In the genomic region with DNA sequence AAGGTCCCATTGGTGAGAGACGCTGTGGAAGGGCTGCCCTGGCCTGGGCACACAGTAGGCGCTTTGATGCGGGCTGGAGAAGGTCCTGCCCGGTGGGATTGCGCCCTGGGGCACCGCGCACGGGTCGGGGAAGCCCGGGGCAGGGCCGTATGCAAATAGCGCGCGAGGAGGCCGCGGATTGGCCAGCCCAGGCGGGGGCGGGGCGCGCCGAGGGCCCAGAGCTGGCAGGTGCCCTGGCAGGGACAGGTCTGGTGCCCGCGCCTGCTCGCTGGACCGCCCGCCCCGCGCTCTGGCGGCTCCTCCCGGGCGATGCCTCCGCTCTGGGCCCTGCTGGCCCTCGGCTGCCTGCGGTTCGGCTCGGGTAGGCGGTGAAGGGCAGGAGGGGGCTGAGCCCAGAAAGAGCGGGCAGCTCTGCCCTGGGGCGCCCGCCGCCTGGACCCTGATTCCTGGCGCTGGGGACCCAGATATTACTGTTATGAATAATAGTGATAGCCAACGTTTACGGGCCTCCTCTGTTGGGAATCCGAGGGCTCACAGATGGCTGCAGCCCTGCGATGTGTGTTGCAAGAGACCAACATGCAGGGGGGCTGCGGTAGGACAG, we compare ENCODE assay signal across 9 cellular contexts. TPM values are rescaled to one million over a fixed set of nuclear protein-coding genes. Genes with fewer than 3 reads are reported as not detected.
DNase-seq lines count a peak whose midpoint lies in the region; TF ChIP-seq lines count a peak whose summit lies in the region.
"Had no signal": no experiment of that assay in that cellular context is flagged by ENCODE, and none has a peak within 500 bp of the region (broad histone marks: within the 10 kb centered on the region; RNA-seq: fewer than 3 reads in every experiment).

A gene (plus strand): TSS at position 245 of the 601 bp plus-strand sequence. CDS start 65 bp downstream, at position 310.

- H3K36me3 Mint-ChIP-seq in Calu3 (ENCODE audit: insufficient read depth, unreplicated experiment): peaks cover 8% of the 10 kb centered on the region
- H3K36me3 Mint-ChIP-seq in glutamatergic neuron (ENCODE audit: unreplicated experiment): no peaks in the 10 kb centered on the region

- WGBS in trophoblast cell (ENCODE audit: extremely low coverage, insufficient coverage, insufficient read length): no CpG with 5 or more reads among the region's 47 CpGs

- H3K4me1 ChIP-seq in trophoblast cell (ENCODE audit: control insufficient read depth in 1 of 2, insufficient read depth in 2 of 2, low read length in 2 of 2): peaks cover 8 to 9% of the 10 kb centered on the region in 2 experiments

- H3K4me3 Mint-ChIP-seq in Calu3 (ENCODE audit: low read depth, unreplicated experiment): peak within 1 kb of the TSS; percentile 56
- H3K4me3 Mint-ChIP-seq in glutamatergic neuron (ENCODE audit: unreplicated experiment): peak within 1 kb of the TSS; percentile 71

- H3K27me3 Mint-ChIP-seq in Calu3 (ENCODE audit: unreplicated experiment) (peaks cover 32% of the 10 kb centered on the region), glutamatergic neuron (ENCODE audit: unreplicated experiment) (peaks cover 16% of the 10 kb centered on the region)

- no peaks in the 10 kb centered on the region for H3K27me3 ChIP-seq in trophoblast cell (ENCODE audit: insufficient read depth, low read length)

- BruUV-seq in Calu3 (replicated peaks; lab: Mats Ljungman, UMichigan): no TSS peak

- no peaks in the 10 kb centered on the region for H3K79me1 ChIP-seq in trophoblast cell (ENCODE audit: low read length)

- H3K23ac ChIP-seq in trophoblast cell (ENCODE audit: low read length): no peak within 1 kb of the TSS

- H3K36me3 ChIP-seq in trophoblast cell (ENCODE audit: control insufficient read depth in 1 of 2, insufficient read depth in 2 of 2, low read length in 2 of 2): no peaks in the 10 kb centered on the region

- TF ChIP-seq CTCF in Calu3 (IDR thresholded peaks at IDR 0.05; ENCODE audit: unreplicated experiment) (no peak), glutamatergic neuron (IDR thresholded peaks at IDR 0.05; ENCODE audit: partially characterized antibody, unreplicated experiment) (no peak)

- no peak within 1 kb of the TSS for H2AK5ac ChIP-seq in trophoblast cell (ENCODE audit: low read length)

- CTCF ChIA-PET in Calu3 (lab: Charles Lee): interaction anchor here (0.6 to 1.0 kb wide), 2 partner anchors 38 to 1478 kb away, joined by 3 read pairs; no protein-coding TSS in a partner anchor

- H3K14ac ChIP-seq in trophoblast cell (ENCODE audit: low read length): no peak within 1 kb of the TSS

- H4K12ac ChIP-seq in trophoblast cell (ENCODE audit: low read depth, low read length): no peak within 1 kb of the TSS

- H3K4ac ChIP-seq in trophoblast cell (ENCODE audit: low read depth, low read length): no peak within 1 kb of the TSS

- no peak within 1 kb of the TSS for H2BK12ac ChIP-seq in trophoblast cell (ENCODE audit: low read length)

- DNase-seq in Calu3 (peak; percentile 93), NCI-H460 (ENCODE audit: extremely low read depth, low read depth) (peak; percentile 24), activated T-helper 1 cell treated with Interleukin-2 at 50 U/mL for 16 hours (ENCODE audit: low read depth) (peak; percentile 37), glutamatergic neuron (peak; percentile 75), trophoblast cell (peak; percentile 34 to 68), COR-L47 (lab: John Stamatoyannopoulos, UW) (no peak), NCI-H345 treated with DMSO at 0.1 percent for 48 hours (lab: John Stamatoyannopoulos, UW; ENCODE audit: unreplicated experiment) (no peak), pons (ENCODE audit: low spot score) (no peak)

- H4K91ac ChIP-seq in trophoblast cell (ENCODE audit: low read depth, low read length): no peak within 1 kb of the TSS

- no peaks in the 10 kb centered on the region for H3K79me2 ChIP-seq in trophoblast cell (ENCODE audit: control insufficient read depth, insufficient read depth, low read length, poor library complexity)

- H2BK120ac ChIP-seq in trophoblast cell (ENCODE audit: insufficient read depth, low read length, poor library complexity): no peak within 1 kb of the TSS

- peak within 1 kb of the TSS; percentile 23 for H2AFZ ChIP-seq in trophoblast cell (ENCODE audit: insufficient read depth, low read length, poor library complexity)

- H3K18ac ChIP-seq in trophoblast cell (ENCODE audit: low read length): no peak within 1 kb of the TSS

- no peak within 1 kb of the TSS for H4K8ac ChIP-seq in trophoblast cell (ENCODE audit: low read depth, low read length)

- no peak within 1 kb of the TSS for H3K27ac ChIP-seq in trophoblast cell (ENCODE audit: low read depth, low read length)

- peak within 1 kb of the TSS; percentile 71 for H3K4me2 ChIP-seq in trophoblast cell (ENCODE audit: low read length)

- H3K27ac Mint-ChIP-seq in Calu3 (ENCODE audit: unreplicated experiment): no peak within 1 kb of the TSS
- no peak within 1 kb of the TSS for H3K27ac Mint-ChIP-seq in glutamatergic neuron (ENCODE audit: unreplicated experiment)

- no peak within 1 kb of the TSS for H2BK5ac ChIP-seq in trophoblast cell (ENCODE audit: low read depth, low read length, poor library complexity)

- H3K9ac ChIP-seq in trophoblast cell (ENCODE audit: low read length): no peak within 1 kb of the TSS

- peaks cover 2% of the 10 kb centered on the region for H3K9me3 ChIP-seq in trophoblast cell (ENCODE audit: insufficient read depth, low read depth, low read length)

- peak within 1 kb of the TSS; percentile 21 for H3K4me3 ChIP-seq in trophoblast cell (ENCODE audit: low read depth, low read length)

- H3K4me1 Mint-ChIP-seq in Calu3 (ENCODE audit: low read depth, unreplicated experiment) (no peaks in the 10 kb centered on the region), glutamatergic neuron (ENCODE audit: low read depth, unreplicated experiment) (no peaks in the 10 kb centered on the region)

- H3K9me3 Mint-ChIP-seq in Calu3 (ENCODE audit: low read depth, unreplicated experiment) (no peaks in the 10 kb centered on the region), glutamatergic neuron (ENCODE audit: unreplicated experiment) (peaks cover 1% of the 10 kb centered on the region)

- intact Hi-C loops in Calu3 (cut with micrococcal nuclease; ENCODE audit: unreplicated experiment): no loop called here

RNA-seq across cellular contexts. Expression of the gene that starts here (rescaled TPM):
- total RNA-seq in Calu3 (2022): not detected in 2 replicates
- total RNA-seq in NCI-H460 (2014; rRNA removed; shearing (Covaris generic)): not detected in 2 replicates
- polyA plus RNA-seq in NCI-H460 (2014; cell fraction: nucleus; rRNA removed): not detected in 2 replicates
- total RNA-seq in glutamatergic neuron (ENCODE audit: unreplicated experiment): not detected
- not detected in 2 replicates for polyA plus RNA-seq in trophoblast cell (2013)
- polyA plus RNA-seq: esophagus had no signal

Comparison
In these comparisons a context has a peak if more than half of its experiments do, and no peak if none do; other contexts are left out.
1. Peak in DNase-seq in Calu3; RNA of the gene not detected or under 1 TPM.
2. Peak in DNase-seq in NCI-H460; RNA of the gene not detected or under 1 TPM.
3. Peak in DNase-seq in glutamatergic neuron; RNA of the gene not detected or under 1 TPM.
4. DNase-seq: peak in activated T-helper 1 cell treated with Interleukin-2 at 50 U/mL for 16 hours (single experiment) and trophoblast cell (2 of 2); none in COR-L47 (single experiment), NCI-H345 treated with DMSO at 0.1 percent for 48 hours (single experiment) and pons (single experiment).